In the genomic region with DNA sequence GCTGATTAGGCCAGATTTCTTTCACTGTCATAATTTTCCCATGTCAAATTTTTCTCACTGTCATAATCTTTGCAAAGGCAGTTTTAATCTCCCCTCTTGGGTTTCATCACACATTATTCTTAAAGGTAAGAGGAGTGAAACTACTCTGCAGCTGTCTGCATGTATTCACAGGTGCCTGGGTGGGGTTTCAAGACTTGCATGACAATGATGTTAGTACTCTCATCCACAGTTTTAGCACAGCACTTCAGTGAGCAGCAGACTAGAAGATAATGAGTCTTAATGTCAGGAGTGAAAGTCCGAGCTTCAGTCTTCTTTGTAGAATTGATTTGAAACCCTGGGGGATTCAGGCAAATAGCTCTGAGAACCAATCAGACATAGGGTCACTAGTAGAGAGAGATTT, we compare ENCODE assay signal across 13 cellular contexts.
DNase-seq lines count a peak whose midpoint lies in the region; ATAC-seq and TF ChIP-seq lines count a peak whose summit lies in the region.
"Had no signal": no experiment of that assay in that cellular context is flagged by ENCODE, and none has a peak within 500 bp of the region (broad histone marks: within the 10 kb centered on the region; RNA-seq: fewer than 3 reads in every experiment).

No MANE protein-coding gene starts in this region.

- H3K4me1 Mint-ChIP-seq in activated CD4-positive, alpha-beta T cell treated with anti-CD3 and anti-CD28 coated beads, Interleukin-2, amount 10 ng/mL, durations not matched to agents 7 days and 5 days = no peaks in the 10 kb centered on the region
- H3K4me1 Mint-ChIP-seq: naive thymus-derived CD8-positive, alpha-beta T cell had no signal

- H3F3A ChIP-seq in MM.1S (ENCODE audit: insufficient read depth, low read length) = peaks cover 37% of the 10 kb centered on the region

- no peaks in the 10 kb centered on the region for H3K79me2 ChIP-seq in MM.1S (ENCODE audit: low read length)
- no peaks in the 10 kb centered on the region for H3K79me2 ChIP-seq in OCI-LY7 (ENCODE audit: insufficient read depth, low read depth, low read length)

- H4K20me1 ChIP-seq in MM.1S (ENCODE audit: insufficient read depth, low read length) (no peaks in the 10 kb centered on the region), OCI-LY7 (ENCODE audit: insufficient read depth, low read length) (no peaks in the 10 kb centered on the region)

- peaks cover 2% of the 10 kb centered on the region for H3K27me3 Mint-ChIP-seq in activated CD4-positive, alpha-beta T cell treated with anti-CD3 and anti-CD28 coated beads, Interleukin-2, amount 10 ng/mL, durations not matched to agents 7 days and 5 days

- no peak overlapping the region for H3K27ac Mint-ChIP-seq in activated CD4-positive, alpha-beta T cell treated with anti-CD3 and anti-CD28 coated beads, Interleukin-2, amount 10 ng/mL, durations not matched to agents 7 days and 5 days
- H3K27ac Mint-ChIP-seq: naive thymus-derived CD8-positive, alpha-beta T cell had no signal

- no peaks in the 10 kb centered on the region for H3K9me2 ChIP-seq in MM.1S (replicated peaks; ENCODE audit: insufficient read depth, low read length)
- H3K9me2 ChIP-seq in OCI-LY7 (ENCODE audit: insufficient read depth, low read length) = no peaks in the 10 kb centered on the region

- H3K27me3 ChIP-seq in MM.1S (replicated peaks; ENCODE audit: insufficient read depth, low read length) = no peaks in the 10 kb centered on the region
- H3K27me3 ChIP-seq: cardiac muscle cell had no signal

- H3K4me1 ChIP-seq in MM.1S (ENCODE audit: low read length) (peaks cover 58% of the 10 kb centered on the region), OCI-LY7 (ENCODE audit: insufficient read depth, low read length, poor library complexity, severe bottlenecking) (no peaks in the 10 kb centered on the region)

- no peak overlapping the region for H3K4me3 ChIP-seq in GM12865 (ENCODE audit: low read depth, low read length)
- peak overlapping the region; percentile 6; the same call in 1 of the 2 replicates for H3K4me3 ChIP-seq in MM.1S (ENCODE audit: low read length)
- no peak overlapping the region for H3K4me3 ChIP-seq in OCI-LY7 (ENCODE audit: low read depth, low read length, poor library complexity, severe bottlenecking)
- H3K4me3 ChIP-seq: cardiac muscle cell, skin epidermis had no signal

- TF ChIP-seq CTCF in GM12865 (IDR thresholded peaks at IDR 0.05; ENCODE audit: insufficient read depth, low read depth, low read length, missing control alignments) (no peak), MM.1S (IDR thresholded peaks at IDR 0.05; ENCODE audit: low read length) (no peak), OCI-LY7 (conservative IDR thresholded peaks at IDR 0.05; ENCODE audit: low read length) (no peak)

- no peak overlapping the region for H3K4me3 Mint-ChIP-seq in activated CD4-positive, alpha-beta T cell treated with anti-CD3 and anti-CD28 coated beads, Interleukin-2, amount 10 ng/mL, durations not matched to agents 7 days and 5 days
- H3K4me3 Mint-ChIP-seq: naive thymus-derived CD8-positive, alpha-beta T cell had no signal

- H3K27ac ChIP-seq in MM.1S (ENCODE audit: low read length) = peak overlapping the region; percentile 83
- H3K27ac ChIP-seq in OCI-LY7 (ENCODE audit: low read depth, low read length, poor library complexity, severe bottlenecking) = no peak overlapping the region
- H3K27ac ChIP-seq: cardiac muscle cell, VCaP had no signal

- CTCF ChIA-PET in activated CD4-positive, alpha-beta T cell treated with anti-CD3 and anti-CD28 coated beads, Interleukin-2, amount 10 ng/mL, durations not matched to agents 7 days and 5 days (lab: Charles Lee) = no interaction called here
- CTCF ChIA-PET in OCI-LY7 (lab: Charles Lee; ENCODE audit: unreplicated experiment) = no interaction called here

- H3K4me2 ChIP-seq in MM.1S (ENCODE audit: low read depth, low read length) (peak overlapping the region; percentile 56), OCI-LY7 (ENCODE audit: low read length) (no peak overlapping the region)

- POLR2A ChIA-PET in activated CD4-positive, alpha-beta T cell treated with anti-CD3 and anti-CD28 coated beads, Interleukin-2, amount 10 ng/mL, durations not matched to agents 7 days and 5 days (lab: Charles Lee) = no interaction called here
- POLR2A ChIA-PET in OCI-LY7 (lab: Charles Lee) = interaction anchor here (0.6 kb wide), 1 partner anchor 171 kb away, joined by 3 read pairs; no protein-coding TSS in a partner anchor

- H3K9me3 Mint-ChIP-seq in activated CD4-positive, alpha-beta T cell treated with anti-CD3 and anti-CD28 coated beads, Interleukin-2, amount 10 ng/mL, durations not matched to agents 7 days and 5 days = no peaks in the 10 kb centered on the region

- DNase-seq in GM12865 (ENCODE audit: low read depth) = peak; percentile 81
- DNase-seq in MM.1S = peak; percentile 96
- no peak for DNase-seq in NCI-H128 (lab: John Stamatoyannopoulos, UW; ENCODE audit: unreplicated experiment)
- DNase-seq in activated CD4-positive, alpha-beta T cell treated with anti-CD3 and anti-CD28 coated beads, Interleukin-2, amount 10 ng/mL, durations not matched to agents 7 days and 5 days = no peak
- DNase-seq in OCI-LY7 (ENCODE audit: low spot score) = no peak
- DNase-seq in NCI-H1105 treated with DMSO at 0.1 percent for 48 hours (lab: John Stamatoyannopoulos, UW) = no peak
- DNase-seq: naive thymus-derived CD8-positive, alpha-beta T cell; NCI-H1694 treated with DMSO at 0.1 percent for 48 hours had no signal

- peak; percentile 73 for ATAC-seq in GM19452 (IDR thresholded peaks at IDR 0.05; ENCODE audit: unreplicated experiment)
- ATAC-seq in HG02885 (IDR thresholded peaks at IDR 0.05; ENCODE audit: poor library complexity, unreplicated experiment) = peak; percentile 91
- ATAC-seq: naive thymus-derived CD8-positive, alpha-beta T cell had no signal

- H2AFZ ChIP-seq in MM.1S (ENCODE audit: low read length) (no peak overlapping the region), OCI-LY7 (ENCODE audit: low read length) (no peak overlapping the region)

- intact Hi-C loops in OCI-LY7 (cut with micrococcal nuclease; ENCODE audit: unreplicated experiment) = no loop called here

- BruUV-seq in OCI-LY7 (replicated peaks; lab: Mats Ljungman, UMichigan) = no TSS peak

- peak overlapping the region; percentile 38 for H3K9ac ChIP-seq in MM.1S (ENCODE audit: low read length)

- no peaks in the 10 kb centered on the region for H3K36me3 Mint-ChIP-seq in activated CD4-positive, alpha-beta T cell treated with anti-CD3 and anti-CD28 coated beads, Interleukin-2, amount 10 ng/mL, durations not matched to agents 7 days and 5 days (ENCODE audit: low read depth)

- no peaks in the 10 kb centered on the region for H3K36me3 ChIP-seq in MM.1S (replicated peaks; ENCODE audit: insufficient read depth, low read length)
- H3K36me3 ChIP-seq in OCI-LY7 (ENCODE audit: insufficient read depth, low read length) = no peaks in the 10 kb centered on the region
- H3K36me3 ChIP-seq: cardiac muscle cell had no signal

- H3K9me3 ChIP-seq in MM.1S (replicated peaks; ENCODE audit: insufficient read depth, low read length) (no peaks in the 10 kb centered on the region), OCI-LY7 (ENCODE audit: low read length) (no peaks in the 10 kb centered on the region)

Comparison
In these comparisons a context has a peak if more than half of its experiments do, and no peak if none do; other contexts are left out.
1. DNase-seq: peak in GM12865 (single experiment) and MM.1S (single experiment); none in NCI-H128 (single experiment), activated CD4-positive, alpha-beta T cell treated with anti-CD3 and anti-CD28 coated beads, Interleukin-2, amount 10 ng/mL, durations not matched to agents 7 days and 5 days (single experiment), OCI-LY7 (single experiment) and NCI-H1105 treated with DMSO at 0.1 percent for 48 hours (single experiment).